In genomic region chr21:43940329-43940653, GRCh38 we compare ENCODE assay signal across 23 cellular contexts.
"Had no signal": no experiment of that assay in that cellular context is flagged by ENCODE, and none has a peak within 500 bp of the region (broad histone marks: within the 10 kb centered on the region; RNA-seq: fewer than 3 reads in every experiment).

No MANE protein-coding gene starts in this region.

- H3K27me3 Mint-ChIP-seq: IgD-negative memory B cell had no signal

- FAIRE-seq: HTR-8/SVneo, RCC 7860 had no signal

- H3K4me3 ChIP-seq: SJSA1, SK-N-MC had no signal

- DNase-seq: KBM-7, MV-4-11, NCI-H1048, NCI-H1105 treated with DMSO at 0.1 percent for 48 hours, NCI-H1417 treated with DMSO at 0.1 percent for 48 hours, NCI-H146, NCI-H1694 treated with DMSO at 0.1 percent for 48 hours, NCI-H1930, NCI-H2081, NCI-H2107, NCI-H2227 treated with DMSO at 0.1 percent for 48 hours, NCI-H524, NCI-H526 treated with DMSO at 0.1 percent for 48 hours, NCI-H748 treated with DMSO at 0.1 percent for 48 hours, Right ventricle myocardium superior, RPMI8226, SIG-M5 had no signal

- H3K36me3 Mint-ChIP-seq: IgD-negative memory B cell had no signal

- H3K27ac ChIP-seq: HL-60, SJSA1, SK-N-MC had no signal

- H3K4me3 Mint-ChIP-seq: IgD-negative memory B cell had no signal

- H3K27me3 ChIP-seq: SJSA1 had no signal

- H3K27ac Mint-ChIP-seq: IgD-negative memory B cell had no signal

- H3K9me3 ChIP-seq: SJSA1 had no signal

- H3K9me3 Mint-ChIP-seq: IgD-negative memory B cell had no signal
